In genomic region chr15:58267026-58267425, GRCh38 we compare ENCODE assay signal across 20 cellular contexts.
"Had no signal": no experiment of that assay in that cellular context is flagged by ENCODE, and none has a peak within 500 bp of the region (broad histone marks: within the 10 kb centered on the region; RNA-seq: fewer than 3 reads in every experiment).

No MANE protein-coding gene starts in this region.

- H3K27ac Mint-ChIP-seq: dendritic cell treated with granulocyte-macrophage colony-stimulating factor and Interleukin-4, amounts not matched to agents 40 ng/mL and 50 ng/mL, for 4 days; naive B cell; nephron; stimulated activated memory B cell treated with anti-CD40 and anti-IgM and Interleukin-4, amounts not matched to agents 10 μg/mL and 1 μg/mL and 100 μg/mL, for 72 hours; stimulated activated naive CD8-positive, alpha-beta T cell treated with anti-CD3 and anti-CD28 coated beads, Interleukin-15, amount 100 ng/mL, for 72 hours had no signal

- DNase-seq: cerebellar nuclear complex; effector memory CD8-positive, alpha-beta T cell; gastrocnemius medialis; heart right ventricle; hypothalamus; left lung; lower lobe of right lung; mesenchymal stem cell; naive B cell; psoas muscle; retina; right lobe of liver; stimulated activated CD4-positive, alpha-beta T cell treated with anti-CD3 and anti-CD28 coated beads, Interleukin-4, amount 100 ng/mL, for 1 hour; stimulated activated CD8-positive, alpha-beta memory T cell treated with anti-CD3 and anti-CD28 coated beads, Interleukin-4, amount 100 ng/mL, for 48 hours; stimulated activated naive CD8-positive, alpha-beta T cell treated with anti-CD3 and anti-CD28 coated beads, Interleukin-15, amount 100 ng/mL, for 72 hours; transverse colon had no signal

- H3K27ac ChIP-seq: gastrocnemius medialis, heart right ventricle, left lung, lower lobe of right lung, psoas muscle, right lobe of liver, thoracic aorta, transverse colon had no signal

- H3K36me3 ChIP-seq: gastrocnemius medialis, heart right ventricle, left lung, lower lobe of right lung, right lobe of liver, thoracic aorta, transverse colon had no signal

- H3K27me3 ChIP-seq: gastrocnemius medialis, heart right ventricle, left lung, right lobe of liver, transverse colon had no signal

- H3K4me1 Mint-ChIP-seq: naive B cell; nephron; stimulated activated memory B cell treated with anti-CD40 and anti-IgM and Interleukin-4, amounts not matched to agents 10 μg/mL and 1 μg/mL and 100 μg/mL, for 72 hours had no signal

- H3K9me3 Mint-ChIP-seq: effector memory CD8-positive, alpha-beta T cell had no signal

- H3K9me3 ChIP-seq: gastrocnemius medialis, right lobe of liver, transverse colon had no signal

- H3K4me3 Mint-ChIP-seq: dendritic cell treated with granulocyte-macrophage colony-stimulating factor and Interleukin-4, amounts not matched to agents 40 ng/mL and 50 ng/mL, for 4 days; effector memory CD8-positive, alpha-beta T cell; naive B cell; nephron; stimulated activated memory B cell treated with anti-CD40 and anti-IgM and Interleukin-4, amounts not matched to agents 10 μg/mL and 1 μg/mL and 100 μg/mL, for 72 hours; stimulated activated naive CD8-positive, alpha-beta T cell treated with anti-CD3 and anti-CD28 coated beads, Interleukin-15, amount 100 ng/mL, for 72 hours had no signal

- H3K4me3 ChIP-seq: gastrocnemius medialis, heart right ventricle, left lung, lower lobe of right lung, psoas muscle, right lobe of liver, thoracic aorta, transverse colon had no signal

- H3K4me1 ChIP-seq: psoas muscle, transverse colon had no signal

- H3K27me3 Mint-ChIP-seq: naive B cell; stimulated activated naive CD8-positive, alpha-beta T cell treated with anti-CD3 and anti-CD28 coated beads, Interleukin-15, amount 100 ng/mL, for 72 hours had no signal

- H3K36me3 Mint-ChIP-seq: naive B cell had no signal

- ATAC-seq: effector memory CD8-positive, alpha-beta T cell; gastrocnemius medialis; heart right ventricle; left lung; lower lobe of right lung; psoas muscle; right lobe of liver; stimulated activated memory B cell treated with anti-CD40 and anti-IgM and Interleukin-4, amounts not matched to agents 10 μg/mL and 1 μg/mL and 100 μg/mL, for 72 hours; stimulated activated naive CD8-positive, alpha-beta T cell treated with anti-CD3 and anti-CD28 coated beads, Interleukin-15, amount 100 ng/mL, for 72 hours had no signal
